10 cellular contexts compared by ENCODE assay signal in the genomic region with DNA sequence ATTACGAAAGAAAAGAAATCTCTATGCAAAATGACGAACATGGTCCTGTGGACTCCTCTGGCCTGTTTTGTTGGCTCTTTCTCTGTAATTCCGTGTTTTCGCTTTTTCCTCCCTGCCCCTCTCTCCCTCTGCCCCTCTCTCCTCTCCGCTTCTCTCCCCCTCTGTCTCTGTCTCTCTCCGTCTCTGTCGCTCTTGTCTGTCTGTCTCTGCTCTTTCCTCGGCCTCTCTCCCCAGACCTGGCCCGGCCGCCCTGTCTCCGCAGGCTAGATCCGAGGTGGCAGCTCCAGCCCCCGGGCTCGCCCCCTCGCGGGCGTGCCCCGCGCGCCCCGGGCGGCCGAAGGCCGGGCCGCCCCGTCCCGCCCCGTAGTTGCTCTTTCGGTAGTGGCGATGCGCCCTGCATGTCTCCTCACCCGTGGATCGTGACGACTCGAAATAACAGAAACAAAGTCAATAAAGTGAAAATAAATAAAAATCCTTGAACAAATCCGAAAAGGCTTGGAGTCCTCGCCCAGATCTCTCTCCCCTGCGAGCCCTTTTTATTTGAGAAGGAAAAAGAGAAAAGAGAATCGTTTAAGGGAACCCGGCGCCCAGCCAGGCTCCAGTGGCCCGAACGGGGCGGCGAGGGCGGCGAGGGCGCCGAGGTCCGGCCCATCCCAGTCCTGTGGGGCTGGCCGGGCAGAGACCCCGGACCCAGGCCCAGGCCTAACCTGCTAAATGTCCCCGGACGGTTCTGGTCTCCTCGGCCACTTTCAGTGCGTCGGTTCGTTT.
DNase-seq lines count a peak whose midpoint lies in the region; ATAC-seq, FAIRE-seq and TF ChIP-seq lines count a peak whose summit lies in the region.
"Had no signal": no experiment of that assay in that cellular context is flagged by ENCODE, and none has a peak within 500 bp of the region (broad histone marks: within the 10 kb centered on the region; RNA-seq: fewer than 3 reads in every experiment).

No MANE protein-coding gene starts in this region.

- H3K36me3 ChIP-seq in HepG2 (replicated peaks in 1 of 2; ENCODE audit: control insufficient read depth in 1 of 2, insufficient read depth in 2 of 2, low read length in 2 of 2): no peaks in the 10 kb centered on the region
- H3K36me3 ChIP-seq in tibial artery: no peaks in the 10 kb centered on the region
- H3K36me3 ChIP-seq: right lobe of liver had no signal

- in situ Hi-C loops in HepG2 (cut with HindIII; ENCODE audit: extremely low pct_ligation_motif_present, low pct_unique_long_range_greater_than_20kb): no loop called here

- FAIRE-seq in HepG2 (lab: Jason Lieb, UNC): no peak
- FAIRE-seq: RCC 7860 had no signal

- H3K79me2 ChIP-seq in HepG2 (ENCODE audit: insufficient read depth, low read length): no peaks in the 10 kb centered on the region

- H2AFZ ChIP-seq in HepG2 (ENCODE audit: low read length): no peak overlapping the region

- H3K4me2 ChIP-seq in HepG2 (ENCODE audit: low read depth, low read length): peak overlapping the region; percentile 92

- H3K36me3 Mint-ChIP-seq in activated CD4-positive, alpha-beta T cell treated with anti-CD3 and anti-CD28 coated beads, Interleukin-2, amount 10 ng/mL, durations not matched to agents 7 days and 5 days (ENCODE audit: low read depth): peaks cover 1% of the 10 kb centered on the region
- H3K36me3 Mint-ChIP-seq in activated naive CD8-positive, alpha-beta T cell treated with anti-CD3 and anti-CD28 coated beads, Interleukin-2, amount 10 ng/mL, durations not matched to agents 7 days and 5 days: no peaks in the 10 kb centered on the region

- H3K27ac Mint-ChIP-seq in activated CD4-positive, alpha-beta T cell treated with anti-CD3 and anti-CD28 coated beads, Interleukin-2, amount 10 ng/mL, durations not matched to agents 7 days and 5 days: no peak overlapping the region
- H3K27ac Mint-ChIP-seq in activated naive CD8-positive, alpha-beta T cell treated with anti-CD3 and anti-CD28 coated beads, Interleukin-2, amount 10 ng/mL, durations not matched to agents 7 days and 5 days: no peak overlapping the region

- no peak overlapping the region for H3K9ac ChIP-seq in HepG2 (ENCODE audit: insufficient read depth, low read depth, low read length)

- H3K4me1 Mint-ChIP-seq in activated CD4-positive, alpha-beta T cell treated with anti-CD3 and anti-CD28 coated beads, Interleukin-2, amount 10 ng/mL, durations not matched to agents 7 days and 5 days: peaks cover 31% of the 10 kb centered on the region
- peaks cover 26% of the 10 kb centered on the region for H3K4me1 Mint-ChIP-seq in activated naive CD8-positive, alpha-beta T cell treated with anti-CD3 and anti-CD28 coated beads, Interleukin-2, amount 10 ng/mL, durations not matched to agents 7 days and 5 days

- POLR2A ChIA-PET in activated CD4-positive, alpha-beta T cell treated with anti-CD3 and anti-CD28 coated beads, Interleukin-2, amount 10 ng/mL, durations not matched to agents 7 days and 5 days (lab: Charles Lee): no interaction called here
- POLR2A ChIA-PET in activated naive CD8-positive, alpha-beta T cell treated with anti-CD3 and anti-CD28 coated beads, Interleukin-2, amount 10 ng/mL, durations not matched to agents 7 days and 5 days (lab: Charles Lee): no interaction called here
- POLR2A ChIA-PET in HepG2 (lab: Yijun Ruan, JAX): no interaction called here

- no peak for DNase-seq in activated CD4-positive, alpha-beta T cell treated with anti-CD3 and anti-CD28 coated beads, Interleukin-2, amount 10 ng/mL, durations not matched to agents 7 days and 5 days
- DNase-seq in activated CD4-positive, alpha-beta T cell treated with anti-CD3 and anti-CD28 coated beads for 48 hours: no peak
- DNase-seq in activated naive CD8-positive, alpha-beta T cell treated with anti-CD3 and anti-CD28 coated beads, Interleukin-2, amount 10 ng/mL, durations not matched to agents 7 days and 5 days: no peak
- DNase-seq in HepG2 (ENCODE audit: low spot score) (no peak), tibial artery (no peak), Kasumi-1 (lab: John Stamatoyannopoulos, UW) (no peak)
- no peak for DNase-seq in stimulated activated CD4-positive, alpha-beta T cell treated with anti-CD3 and anti-CD28 coated beads, Interleukin-4, amount 100 ng/mL, for 4 hours
- DNase-seq: right lobe of liver had no signal

- H3K4me3 ChIP-seq in HepG2 (replicated peaks in 1 of 3; ENCODE audit: insufficient read depth in 1 of 3, low read depth in 2 of 3, low read length in 3 of 3): peak overlapping the region; percentile 30 to 79 (median 57); a peak in 5 of 6 replicates
- peak overlapping the region; percentile 30 to 50 for H3K4me3 ChIP-seq in tibial artery

- TF ChIP-seq CTCF in HepG2 (CRISPR knock-in tag; IDR thresholded peaks at IDR 0.05) (no peak), tibial artery (IDR thresholded peaks at IDR 0.05) (no peak)

- H3K4me3 Mint-ChIP-seq in activated CD4-positive, alpha-beta T cell treated with anti-CD3 and anti-CD28 coated beads, Interleukin-2, amount 10 ng/mL, durations not matched to agents 7 days and 5 days: peak overlapping the region; percentile 67
- H3K4me3 Mint-ChIP-seq in activated naive CD8-positive, alpha-beta T cell treated with anti-CD3 and anti-CD28 coated beads, Interleukin-2, amount 10 ng/mL, durations not matched to agents 7 days and 5 days: peak overlapping the region; percentile 81

- intact Hi-C loops in HepG2 (cut with micrococcal nuclease; ENCODE audit: unreplicated experiment) (loop anchor here (5.0 kb wide), 1 partner anchor 48 kb away; no protein-coding TSS in a partner anchor), tibial artery (cut with DNase I; ENCODE audit: low total_unique reads) (no loop called here)

- TF ChIP-seq EP300 in HepG2 (IDR thresholded peaks at IDR 0.05; ENCODE audit: low read depth in 2 of 2, low read length in 2 of 2) (no peak), HepG2 (CRISPR knock-in tag; IDR thresholded peaks at IDR 0.05; ENCODE audit: borderline replicate concordance) (no peak)

- H4K20me1 ChIP-seq in HepG2 (ENCODE audit: insufficient read depth, low read length): no peaks in the 10 kb centered on the region

- H3K4me1 ChIP-seq in HepG2 (ENCODE audit: insufficient read depth, low read length): peaks cover 33% of the 10 kb centered on the region
- H3K4me1 ChIP-seq in tibial artery: peaks cover 4 to 47% (median 34%) of the 10 kb centered on the region in 4 donors

- H3K27me3 ChIP-seq in HepG2 (ENCODE audit: control insufficient read depth in 1 of 2, insufficient read depth in 2 of 2, low read length in 2 of 2) (peaks cover 16 to 76% of the 10 kb centered on the region in 2 experiments), tibial artery (peaks cover 0 to 79% of the 10 kb centered on the region in 2 donors)

- no peaks in the 10 kb centered on the region for H3K9me3 Mint-ChIP-seq in activated CD4-positive, alpha-beta T cell treated with anti-CD3 and anti-CD28 coated beads, Interleukin-2, amount 10 ng/mL, durations not matched to agents 7 days and 5 days
- H3K9me3 Mint-ChIP-seq in activated naive CD8-positive, alpha-beta T cell treated with anti-CD3 and anti-CD28 coated beads, Interleukin-2, amount 10 ng/mL, durations not matched to agents 7 days and 5 days: no peaks in the 10 kb centered on the region

- CTCF ChIA-PET in activated CD4-positive, alpha-beta T cell treated with anti-CD3 and anti-CD28 coated beads, Interleukin-2, amount 10 ng/mL, durations not matched to agents 7 days and 5 days (lab: Charles Lee): no interaction called here
- CTCF ChIA-PET in HepG2 (lab: Yijun Ruan, JAX; ENCODE audit: low intra/inter-chr PET ratio, low total read pairs): no interaction called here

- no peak for TF ChIP-seq POLR2A in HepG2 (IDR thresholded peaks at IDR 0.05; ENCODE audit: insufficient read depth in 1 of 2, low read depth in 2 of 2, low read length in 2 of 2)

- H3K27ac ChIP-seq in HepG2 (ENCODE audit: extremely low read length, insufficient read depth, low read length): no peak overlapping the region
- no peak overlapping the region for H3K27ac ChIP-seq in tibial artery
- H3K27ac ChIP-seq: right lobe of liver had no signal

- H3K27me3 Mint-ChIP-seq in activated CD4-positive, alpha-beta T cell treated with anti-CD3 and anti-CD28 coated beads, Interleukin-2, amount 10 ng/mL, durations not matched to agents 7 days and 5 days: peaks cover 83% of the 10 kb centered on the region
- peaks cover 75% of the 10 kb centered on the region for H3K27me3 Mint-ChIP-seq in activated naive CD8-positive, alpha-beta T cell treated with anti-CD3 and anti-CD28 coated beads, Interleukin-2, amount 10 ng/mL, durations not matched to agents 7 days and 5 days

- no peaks in the 10 kb centered on the region for H3K9me3 ChIP-seq in HepG2 (ENCODE audit: low read length)
- H3K9me3 ChIP-seq in tibial artery: no peaks in the 10 kb centered on the region
- H3K9me3 ChIP-seq: right lobe of liver had no signal

- no TSS peak for BruUV-seq in HepG2 (replicated peaks; lab: Mats Ljungman, UMichigan)

- TF ChIP-seq RAD21 in HepG2 (CRISPR knock-in tag; IDR thresholded peaks at IDR 0.05): no peak

- ATAC-seq in activated naive CD8-positive, alpha-beta T cell treated with anti-CD3 and anti-CD28 coated beads, Interleukin-2, amount 10 ng/mL, durations not matched to agents 7 days and 5 days (ENCODE audit: low read depth): no peak
- ATAC-seq in HepG2 (peak; percentile 24), HG02623 (IDR thresholded peaks at IDR 0.05; ENCODE audit: unreplicated experiment) (no peak)

- WGBS in HepG2 (ENCODE audit: low lambda C conversion rate): 23% methylated on average over 52 of the region's 58 CpGs

TF ChIP-seq in HepG2, 621 proteins besides CTCF, POLR2A, EP300 and RAD21:
- TF ChIP-seq EZH2 (conservative IDR thresholded peaks at IDR 0.05; ENCODE audit: low read depth, low read length) (peak; percentile 99), BRCA1 (CRISPR knock-in tag; IDR thresholded peaks at IDR 0.05) (no peak), ZNF777 (CRISPR knock-in tag; IDR thresholded peaks at IDR 0.05) (peak; percentile 53; the same call in 1 of the 2 replicates)
